Comparison of ENCODE assay signal across 8 cellular contexts in genomic region chr18:31722369-31722957, GRCh38. TPM values are rescaled to one million over a fixed set of nuclear protein-coding genes. Genes with fewer than 3 reads are reported as not detected.
DNase-seq lines count a peak whose midpoint lies in the region; ATAC-seq, FAIRE-seq and TF ChIP-seq lines count a peak whose summit lies in the region.

No MANE protein-coding gene starts in this region.

- no peak for TF ChIP-seq EP300 in K562 (IDR thresholded peaks at IDR 0.05; ENCODE audit: low read length)

- CTCF ChIA-PET in K562 (lab: Yijun Ruan, JAX; ENCODE audit: low intra/inter-chr PET ratio) = interaction anchor here (0.7 to 0.8 kb wide), 2 partner anchors 22 to 167 kb away, joined by 3 to 4 read pairs; no protein-coding TSS in a partner anchor

- no peak overlapping the region for H3K4me3 ChIP-seq in K562
- H3K4me3 ChIP-seq in iPS DF 6.9 (ENCODE audit: low read length) = no peak overlapping the region

- H3K27ac ChIP-seq in 22Rv1 (no peak overlapping the region), K562 (ENCODE audit: extremely low read depth, low read depth, low read length) (no peak overlapping the region), iPS DF 6.9 (ENCODE audit: low read length) (no peak overlapping the region)

- H3K27me3 ChIP-seq in K562 (ENCODE audit: control insufficient read depth in 2 of 2, insufficient read depth in 2 of 2, low read length in 2 of 2) (peaks cover 9 to 22% of the 10 kb centered on the region in 2 experiments; a peak in 4 of 5 replicates), iPS DF 6.9 (ENCODE audit: control insufficient read depth, insufficient read depth, low read length) (no peaks in the 10 kb centered on the region)

- H2AFZ ChIP-seq in K562 (ENCODE audit: low read depth, low read length) = no peak overlapping the region

- ATAC-seq in GM18499 (IDR thresholded peaks at IDR 0.05; ENCODE audit: insufficient read depth, unreplicated experiment) = peak; percentile 94
- peak; percentile 95 for ATAC-seq in HG02884 (IDR thresholded peaks at IDR 0.05; ENCODE audit: unreplicated experiment)
- ATAC-seq in K562 = peak; percentile 98

- H3K36me3 ChIP-seq in K562 (ENCODE audit: control insufficient read depth, insufficient read depth, low read length) (no peaks in the 10 kb centered on the region), iPS DF 6.9 (ENCODE audit: control insufficient read depth, insufficient read depth, low read length) (no peaks in the 10 kb centered on the region)

- intact Hi-C loops in K562 (cut with micrococcal nuclease) = loop anchor here (1.0 to 10.0 kb wide), 4 partner anchors 166 to 728 kb away; no protein-coding TSS in a partner anchor

- DNase-seq in NCI-H1436 treated with DMSO at 0.1 percent for 48 hours (lab: John Stamatoyannopoulos, UW) (peak; percentile 15), T-helper 9 cell (peak; percentile 53), K562 (ENCODE audit: extremely low read depth in 1 of 4, low spot score in 3 of 4) (peak; percentile 75 to 87 (median 80)), iPS DF 6.9 (ENCODE audit: low read depth, low spot score) (peak; percentile 93)
- DNase-seq in stimulated activated CD4-positive, alpha-beta T cell treated with anti-CD3 and anti-CD28 coated beads, Interleukin-12 subunit alpha, Interleukin-12 subunit beta, amount 100 ng/mL, for 4 hours = peak; percentile 69

- WGBS in K562 (ENCODE audit: insufficient coverage, low coverage, missing lambda C conversion rate) = 27% methylated on average over 7 of the region's 7 CpGs
- no CpG with 5 or more reads among the region's 7 CpGs for WGBS in iPS DF 6.9 (ENCODE audit: insufficient coverage, insufficient read length)

- no peak for TF ChIP-seq POLR2A in K562 (conservative IDR thresholded peaks at IDR 0.05)

- TF ChIP-seq CTCF in 22Rv1 (IDR thresholded peaks at IDR 0.05) = peak; percentile 91
- TF ChIP-seq CTCF in K562 (IDR thresholded peaks at IDR 0.05 in 2 of 3, conservative IDR thresholded peaks at IDR 0.05 in 1 of 3; ENCODE audit: insufficient read depth in 2 of 3, low read depth in 1 of 3, low read length in 3 of 3) = peak; percentile 79 to 91 (median 84)

- peak; percentile 95 for FAIRE-seq in K562 (lab: Jason Lieb, UNC)

- TF ChIP-seq RAD21 in K562 (CRISPR knock-in tag; conservative IDR thresholded peaks at IDR 0.05 in 1 of 2, IDR thresholded peaks at IDR 0.05 in 1 of 2) = peak; percentile 79 to 90

- POLR2A ChIA-PET in K562 (lab: Yijun Ruan, JAX) = no interaction called here

- peaks cover 0 to 6% of the 10 kb centered on the region in 2 experiments; a peak in 1 of 5 replicates for H3K4me1 ChIP-seq in K562 (replicated peaks in 1 of 2; ENCODE audit: control insufficient read depth in 2 of 2, insufficient read depth in 2 of 2, low read length in 2 of 2)
- H3K4me1 ChIP-seq in iPS DF 6.9 (ENCODE audit: control insufficient read depth, insufficient read depth, low read length) = no peaks in the 10 kb centered on the region

- in situ Hi-C loops in K562 (cut with MboI) = no loop called here

- BruUV-seq in K562 (replicated peaks; lab: Mats Ljungman, UMichigan) = no TSS peak

- no peak overlapping the region for H3K9ac ChIP-seq in K562 (ENCODE audit: insufficient read depth in 1 of 2, low read depth in 2 of 2, low read length in 2 of 2)

- H4K20me1 ChIP-seq in K562 (replicated peaks; ENCODE audit: control insufficient read depth, insufficient read depth, low read length) = no peaks in the 10 kb centered on the region; the same call in 1 of the 2 replicates

- no peaks in the 10 kb centered on the region for H3K9me1 ChIP-seq in K562 (ENCODE audit: control insufficient read depth, insufficient read depth, low read length)

- H3K9me3 ChIP-seq in K562 (replicated peaks; ENCODE audit: control insufficient read depth, insufficient read depth, low read depth, low read length) = no peaks in the 10 kb centered on the region; the same call in none of the 2 replicates
- no peaks in the 10 kb centered on the region for H3K9me3 ChIP-seq in iPS DF 6.9 (ENCODE audit: control insufficient read depth, insufficient read depth, low read length)

- no peak overlapping the region for H3K4me2 ChIP-seq in K562 (ENCODE audit: insufficient read depth, low read length)

- H3K79me2 ChIP-seq in K562 (ENCODE audit: control insufficient read depth, insufficient read depth, low read length) = no peaks in the 10 kb centered on the region

TF ChIP-seq in K562, 482 proteins besides CTCF, POLR2A, EP300 and RAD21 (continues in another document):
- peak; percentile 49; the same call in 1 of the 2 replicates for TF ChIP-seq DEAF1 (CRISPR knock-in tag; IDR thresholded peaks at IDR 0.05)
- peak; percentile 91 for TF ChIP-seq ZNF263 (CRISPR knock-in tag; IDR thresholded peaks at IDR 0.05; ENCODE audit: borderline replicate concordance)
- no peak for TF ChIP-seq CEBPG (CRISPR knock-in tag; IDR thresholded peaks at IDR 0.05)
- peak in 1 of 2 experiments; percentile 3; a peak in 1 of 4 replicates for TF ChIP-seq CEBPG (tag; conservative IDR thresholded peaks at IDR 0.05 in 1 of 2, IDR thresholded peaks at IDR 0.05 in 1 of 2)
- no peak for TF ChIP-seq RFX1 (IDR thresholded peaks at IDR 0.05)
- TF ChIP-seq SRSF9 (IDR thresholded peaks at IDR 0.05; ENCODE audit: borderline replicate concordance, low read depth, low read length) = no peak
- 0 out of 2 replicates have a peak, but pooled peaks have one; percentile 7 for TF ChIP-seq JUND (IDR thresholded peaks at IDR 0.05; ENCODE audit: borderline replicate concordance, low read depth, low read length)
- TF ChIP-seq JUND (tag; IDR thresholded peaks at IDR 0.05; ENCODE audit: borderline replicate concordance, low read depth, low read length) = no peak
- no peak for TF ChIP-seq MITF (IDR thresholded peaks at IDR 0.05)

RNA-seq across cellular contexts. Expression of gene B4GALT6, which starts 38.1 kb away (rescaled TPM):
- total RNA-seq in K562 (2011; cell fraction: chromatin; rRNA removed; ENCODE audit: low replicate concordance) = not detected in 2 replicates
- 0.13 TPM in 1 of 2 replicates, not detected in the other for total RNA-seq in K562 (2011; cell fraction: nucleolus; rRNA removed)
- total RNA-seq in K562 (2011; cell fraction: nucleoplasm; rRNA removed) = 0.22 TPM in 1 of 2 replicates, not detected in the other
- total RNA-seq in K562 (2014; rRNA removed) (0.05 and 0.08 TPM in 2 replicates), K562 (2014; rRNA removed; fragmentation: Illumina TruSeq; extraction: Trizol) (0.11 and 0.16 TPM in 2 replicates), K562 (2015; rRNA removed; fragmentation: Illumina TruSeq; extraction: Trizol) (0.04 and 0.07 TPM in 2 replicates), K562 (2021) (0.18 and 0.27 TPM in 2 replicates)
- polyA plus RNA-seq in K562 (2011; rRNA removed) (0.18 and 0.47 TPM in 2 replicates), K562 (2014; fragmentation: Illumina TruSeq; extraction: Trizol) (0.07 and 0.18 TPM in 2 replicates), K562 (2014; fragmentation: Nextera tagmentation; extraction: Ambion mirVana) (under 1 TPM; 0.03 to 0.04 TPM), K562 (2014; rRNA removed) (0.08 and 0.09 TPM in 2 replicates)
- polyA plus RNA-seq in K562 (2011; cell fraction: cytosol; rRNA removed) = 0.18 TPM in 1 of 2 replicates, not detected in the other
- 0.07 and 0.76 TPM in 2 replicates for polyA plus RNA-seq in K562 (2011; cell fraction: nucleus; rRNA removed)
- polyA plus RNA-seq in K562 (2012) = 0.17 and 0.68 TPM in 2 replicates
- polyA minus RNA-seq in K562 (2011; rRNA and poly(A)+ RNA removed) = 0.21 and 0.69 TPM in 2 replicates
- polyA minus RNA-seq in K562 (2011; cell fraction: cytosol; rRNA and poly(A)+ RNA removed) = not detected in 2 replicates
- 0.22 TPM in 1 of 2 replicates, not detected in the other for polyA minus RNA-seq in K562 (2011; cell fraction: nucleus; rRNA and poly(A)+ RNA removed)

RNA-seq across cellular contexts. Expression of gene SLC25A52, which starts 38.2 kb away (rescaled TPM):
- not detected in 2 replicates for total RNA-seq in K562 (2011; cell fraction: chromatin; rRNA removed; ENCODE audit: low replicate concordance)
- not detected in 2 replicates for total RNA-seq in K562 (2011; cell fraction: nucleolus; rRNA removed)
- not detected in 2 replicates for total RNA-seq in K562 (2011; cell fraction: nucleoplasm; rRNA removed)
- total RNA-seq in K562 (2014; rRNA removed) (not detected in 2 replicates), K562 (2014; rRNA removed; fragmentation: Illumina TruSeq; extraction: Trizol) (not detected in 2 replicates), K562 (2015; rRNA removed; fragmentation: Illumina TruSeq; extraction: Trizol) (not detected in 2 replicates), K562 (2021) (not detected in 2 replicates)
- polyA plus RNA-seq in K562 (2011; rRNA removed) (0.07 TPM in 1 of 2 replicates, not detected in the other), K562 (2014; fragmentation: Illumina TruSeq; extraction: Trizol) (not detected in 2 replicates), K562 (2014; fragmentation: Nextera tagmentation; extraction: Ambion mirVana) (not detected), K562 (2014; rRNA removed) (not detected in 2 replicates)
- polyA plus RNA-seq in K562 (2011; cell fraction: cytosol; rRNA removed) = not detected in 2 replicates
- 0.08 TPM in 1 of 2 replicates, not detected in the other for polyA plus RNA-seq in K562 (2011; cell fraction: nucleus; rRNA removed)
- 0.09 TPM in 1 of 2 replicates, not detected in the other for polyA plus RNA-seq in K562 (2012)
- not detected in 2 replicates for polyA minus RNA-seq in K562 (2011; rRNA and poly(A)+ RNA removed)
- polyA minus RNA-seq in K562 (2011; cell fraction: cytosol; rRNA and poly(A)+ RNA removed) = not detected in 2 replicates
- polyA minus RNA-seq in K562 (2011; cell fraction: nucleus; rRNA and poly(A)+ RNA removed) = not detected in 2 replicates

Comparison
In these comparisons a context has a peak if more than half of its experiments do, and no peak if none do; other contexts are left out.
1. DNase-seq: peak in every context shown above with its lines; median percentile 93 in iPS DF 6.9; 80 in K562; 69 in stimulated activated CD4-positive, alpha-beta T cell treated with anti-CD3 and anti-CD28 coated beads, Interleukin-12 subunit alpha, Interleukin-12 subunit beta, amount 100 ng/mL, for 4 hours; 53 in T-helper 9 cell; 15 in NCI-H1436 treated with DMSO at 0.1 percent for 48 hours.